Comparison of ENCODE assay signal across 2 cellular contexts in genomic region chr4:32094987-32095386, GRCh38.
TF ChIP-seq lines count a peak whose summit lies in the region.

No MANE protein-coding gene starts in this region.

TF ChIP-seq in HepG2, 621 proteins besides CTCF, POLR2A, EP300 and RAD21 (continued from another document):
- TF ChIP-seq MAFK (conservative IDR thresholded peaks at IDR 0.05 in 1 of 2, IDR thresholded peaks at IDR 0.05 in 1 of 2; ENCODE audit: low read length in 2 of 2), result peak in 1 of 2 experiments; percentile 59; a peak in 3 of 4 replicates

TF ChIP-seq in K562, 482 proteins besides CTCF, POLR2A, EP300 and RAD21 (continued from another document):
- TF ChIP-seq MAFG (tag; conservative IDR thresholded peaks at IDR 0.05), result peak; percentile 31
- TF ChIP-seq, protein P1, sequence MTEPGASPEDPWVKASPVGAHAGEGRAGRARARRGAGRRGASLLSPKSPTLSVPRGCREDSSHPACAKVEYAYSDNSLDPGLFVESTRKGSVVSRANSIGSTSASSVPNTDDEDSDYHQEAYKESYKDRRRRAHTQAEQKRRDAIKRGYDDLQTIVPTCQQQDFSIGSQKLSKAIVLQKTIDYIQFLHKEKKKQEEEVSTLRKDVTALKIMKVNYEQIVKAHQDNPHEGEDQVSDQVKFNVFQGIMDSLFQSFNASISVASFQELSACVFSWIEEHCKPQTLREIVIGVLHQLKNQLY (CRISPR knock-in tag; conservative IDR thresholded peaks at IDR 0.05), result no peak
- TF ChIP-seq, protein P2, sequence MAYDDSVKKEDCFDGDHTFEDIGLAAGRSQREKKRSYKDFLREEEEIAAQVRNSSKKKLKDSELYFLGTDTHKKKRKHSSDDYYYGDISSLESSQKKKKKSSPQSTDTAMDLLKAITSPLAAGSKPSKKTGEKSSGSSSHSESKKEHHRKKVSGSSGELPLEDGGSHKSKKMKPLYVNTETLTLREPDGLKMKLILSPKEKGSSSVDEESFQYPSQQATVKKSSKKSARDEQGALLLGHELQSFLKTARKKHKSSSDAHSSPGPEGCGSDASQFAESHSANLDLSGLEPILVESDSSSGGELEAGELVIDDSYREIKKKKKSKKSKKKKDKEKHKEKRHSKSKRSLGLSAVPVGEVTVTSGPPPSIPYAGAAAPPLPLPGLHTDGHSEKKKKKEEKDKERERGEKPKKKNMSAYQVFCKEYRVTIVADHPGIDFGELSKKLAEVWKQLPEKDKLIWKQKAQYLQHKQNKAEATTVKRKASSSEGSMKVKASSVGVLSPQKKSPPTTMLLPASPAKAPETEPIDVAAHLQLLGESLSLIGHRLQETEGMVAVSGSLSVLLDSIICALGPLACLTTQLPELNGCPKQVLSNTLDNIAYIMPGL (CRISPR knock-in tag; IDR thresholded peaks at IDR 0.05), result no peak
- TF ChIP-seq, protein P3, sequence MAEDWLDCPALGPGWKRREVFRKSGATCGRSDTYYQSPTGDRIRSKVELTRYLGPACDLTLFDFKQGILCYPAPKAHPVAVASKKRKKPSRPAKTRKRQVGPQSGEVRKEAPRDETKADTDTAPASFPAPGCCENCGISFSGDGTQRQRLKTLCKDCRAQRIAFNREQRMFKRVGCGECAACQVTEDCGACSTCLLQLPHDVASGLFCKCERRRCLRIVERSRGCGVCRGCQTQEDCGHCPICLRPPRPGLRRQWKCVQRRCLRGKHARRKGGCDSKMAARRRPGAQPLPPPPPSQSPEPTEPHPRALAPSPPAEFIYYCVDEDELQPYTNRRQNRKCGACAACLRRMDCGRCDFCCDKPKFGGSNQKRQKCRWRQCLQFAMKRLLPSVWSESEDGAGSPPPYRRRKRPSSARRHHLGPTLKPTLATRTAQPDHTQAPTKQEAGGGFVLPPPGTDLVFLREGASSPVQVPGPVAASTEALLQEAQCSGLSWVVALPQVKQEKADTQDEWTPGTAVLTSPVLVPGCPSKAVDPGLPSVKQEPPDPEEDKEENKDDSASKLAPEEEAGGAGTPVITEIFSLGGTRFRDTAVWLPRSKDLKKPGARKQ (CRISPR knock-in tag; IDR thresholded peaks at IDR 0.05), result no peak
- no peak for TF ChIP-seq SLC30A9 (CRISPR knock-in tag; IDR thresholded peaks at IDR 0.05)
- TF ChIP-seq HNRNPLL (IDR thresholded peaks at IDR 0.05; ENCODE audit: low read depth, low read length, poor library complexity, severe bottlenecking), result no peak
- TF ChIP-seq ZNF717 (CRISPR knock-in tag; IDR thresholded peaks at IDR 0.05), result no peak
- TF ChIP-seq, protein P4, sequence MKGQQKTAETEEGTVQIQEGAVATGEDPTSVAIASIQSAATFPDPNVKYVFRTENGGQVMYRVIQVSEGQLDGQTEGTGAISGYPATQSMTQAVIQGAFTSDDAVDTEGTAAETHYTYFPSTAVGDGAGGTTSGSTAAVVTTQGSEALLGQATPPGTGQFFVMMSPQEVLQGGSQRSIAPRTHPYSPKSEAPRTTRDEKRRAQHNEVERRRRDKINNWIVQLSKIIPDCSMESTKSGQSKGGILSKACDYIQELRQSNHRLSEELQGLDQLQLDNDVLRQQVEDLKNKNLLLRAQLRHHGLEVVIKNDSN (CRISPR knock-in tag; IDR thresholded peaks at IDR 0.05), result no peak
- no peak for TF ChIP-seq MAFF (IDR thresholded peaks at IDR 0.05; ENCODE audit: low read length)
